Comparison of ENCODE assay signal across 9 cellular contexts in genomic region chr2:120344991-120345975, GRCh38. TPM values are rescaled to one million over a fixed set of nuclear protein-coding genes. Genes with fewer than 3 reads are reported as not detected.
DNase-seq lines count a peak whose midpoint lies in the region; ATAC-seq and TF ChIP-seq lines count a peak whose summit lies in the region.
"Had no signal": no experiment of that assay in that cellular context is flagged by ENCODE, and none has a peak within 500 bp of the region (broad histone marks: within the 10 kb centered on the region; RNA-seq: fewer than 3 reads in every experiment).

No MANE protein-coding gene starts in this region.

- no peaks in the 10 kb centered on the region for H3F3A ChIP-seq in PC-3 (ENCODE audit: low read length, unreplicated experiment)

- H3K27me3 ChIP-seq in PC-3 (ENCODE audit: low read length): no peaks in the 10 kb centered on the region
- peaks cover 33 to 87% of the 10 kb centered on the region in 2 donors for H3K27me3 ChIP-seq in muscle layer of colon (ENCODE audit: control insufficient read depth in 1 of 2, insufficient read depth in 2 of 2, low read length in 2 of 2)

- no peaks in the 10 kb centered on the region for H3K9me2 ChIP-seq in PC-3 (replicated peaks; ENCODE audit: low read length)

- POLR2A ChIA-PET in PC-3 (lab: Charles Lee; ENCODE audit: unreplicated experiment): interaction anchor here (0.6 kb wide), 1 partner anchor 61 kb away, joined by 3 read pairs; no protein-coding TSS in a partner anchor

- H3K9me3 ChIP-seq in PC-3 (ENCODE audit: low read length) (no peaks in the 10 kb centered on the region), muscle layer of colon (ENCODE audit: low read length) (no peaks in the 10 kb centered on the region)

- TF ChIP-seq CTCF in PC-3 (conservative IDR thresholded peaks at IDR 0.05; ENCODE audit: low read depth, low read length): no peak

- H3K4me2 ChIP-seq in PC-3 (ENCODE audit: low read length): peak overlapping the region; percentile 86

- peaks cover 64% of the 10 kb centered on the region for H3K79me2 ChIP-seq in PC-3 (ENCODE audit: low read length)

- H3K27ac ChIP-seq in PC-3 (ENCODE audit: low read length): peak overlapping the region; percentile 86
- no peak overlapping the region for H3K27ac ChIP-seq in muscle layer of colon (ENCODE audit: low read depth, low read length)

- H3K4me1 ChIP-seq in PC-3 (ENCODE audit: insufficient read depth, low read length) (peaks cover 24% of the 10 kb centered on the region), muscle layer of colon (ENCODE audit: insufficient read depth, low read length) (peaks cover 12% of the 10 kb centered on the region)

- ATAC-seq in PC-3 (no peak), GM21515 (IDR thresholded peaks at IDR 0.05; ENCODE audit: unreplicated experiment) (no peak), HG03039 (IDR thresholded peaks at IDR 0.05; ENCODE audit: unreplicated experiment) (no peak)

- CTCF ChIA-PET in PC-3 (lab: Charles Lee): interaction anchor here (0.8 to 2.4 kb wide), 5 partner anchors 32 to 335 kb away, joined by 3 to 7 read pairs (median 6); no protein-coding TSS in a partner anchor

- intact Hi-C loops in PC-3 (cut with micrococcal nuclease): loop anchor here (1.0 to 5.0 kb wide), 2 partner anchors 125 to 732 kb away; no protein-coding TSS in a partner anchor

- H4K20me1 ChIP-seq in PC-3 (ENCODE audit: low read length): peaks cover 36% of the 10 kb centered on the region

- H3K4me3 ChIP-seq in PC-3 (ENCODE audit: low read length) (peak overlapping the region; percentile 66), muscle layer of colon (ENCODE audit: low read depth in 1 of 2, low read length in 2 of 2) (peak overlapping the region; percentile 45 to 47)

- BruUV-seq in PC-3 (replicated peaks; lab: Mats Ljungman, UMichigan): no TSS peak

- H2AFZ ChIP-seq in PC-3 (ENCODE audit: low read length): peak overlapping the region; percentile 63

- H3K36me3 ChIP-seq in PC-3 (ENCODE audit: low read depth, low read length) (peaks cover 39% of the 10 kb centered on the region), muscle layer of colon (ENCODE audit: insufficient read depth, low read length) (no peaks in the 10 kb centered on the region)

- peak; percentile 36 for DNase-seq in NCI-H146 (lab: John Stamatoyannopoulos, UW)
- DNase-seq in NCI-H146 treated with DMSO at 0.1 percent for 48 hours (lab: John Stamatoyannopoulos, UW; ENCODE audit: unreplicated experiment): no peak
- DNase-seq in PC-3: peak; percentile 22
- DNase-seq in ecto neural progenitor cell (ENCODE audit: low spot score): peak; percentile 62
- DNase-seq in Kasumi-1 (lab: John Stamatoyannopoulos, UW): no peak
- DNase-seq: DND-41 had no signal

- H3K9ac ChIP-seq in PC-3 (ENCODE audit: low read length): peak overlapping the region; percentile 87
- no peak overlapping the region for H3K9ac ChIP-seq in muscle layer of colon (ENCODE audit: low read length)

RNA-seq across cellular contexts. Expression of gene INHBB, which starts 0.7 kb away (rescaled TPM):
- total RNA-seq in PC-3 (2014; rRNA removed): 223 and 269 TPM in 2 replicates

Comparison
In these comparisons a context has a peak if more than half of its experiments do, and no peak if none do; other contexts are left out.
1. DNase-seq: peak in NCI-H146 (single experiment), PC-3 (single experiment) and ecto neural progenitor cell (single experiment); none in NCI-H146 treated with DMSO at 0.1 percent for 48 hours (single experiment) and Kasumi-1 (0 of 2).